Comparison of ENCODE assay signal across 1 cellular context in the genomic region with DNA sequence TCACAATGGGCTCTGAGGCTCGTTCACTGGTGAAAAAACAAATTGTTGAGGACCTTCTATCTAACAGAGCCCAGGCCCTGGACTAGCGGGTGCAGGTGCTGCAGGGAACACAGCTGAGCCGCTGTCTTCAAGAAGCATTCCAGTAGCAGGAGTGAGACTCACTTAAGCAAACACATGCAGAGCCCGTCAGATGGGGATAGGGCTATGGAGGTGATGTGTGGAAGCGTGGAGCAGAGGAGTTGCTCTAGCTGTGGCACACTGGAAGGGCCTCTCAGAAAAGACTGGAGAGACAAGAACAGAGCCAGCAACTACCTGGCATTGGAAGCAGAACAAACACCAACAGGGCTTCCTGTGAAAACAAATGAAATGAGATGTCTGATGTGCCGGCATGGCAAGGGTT.
TF ChIP-seq lines count a peak whose summit lies in the region.

No MANE protein-coding gene starts in this region.

TF ChIP-seq in H1, 55 proteins besides CTCF, POLR2A, EP300 and RAD21:
- TF ChIP-seq, protein P1, sequence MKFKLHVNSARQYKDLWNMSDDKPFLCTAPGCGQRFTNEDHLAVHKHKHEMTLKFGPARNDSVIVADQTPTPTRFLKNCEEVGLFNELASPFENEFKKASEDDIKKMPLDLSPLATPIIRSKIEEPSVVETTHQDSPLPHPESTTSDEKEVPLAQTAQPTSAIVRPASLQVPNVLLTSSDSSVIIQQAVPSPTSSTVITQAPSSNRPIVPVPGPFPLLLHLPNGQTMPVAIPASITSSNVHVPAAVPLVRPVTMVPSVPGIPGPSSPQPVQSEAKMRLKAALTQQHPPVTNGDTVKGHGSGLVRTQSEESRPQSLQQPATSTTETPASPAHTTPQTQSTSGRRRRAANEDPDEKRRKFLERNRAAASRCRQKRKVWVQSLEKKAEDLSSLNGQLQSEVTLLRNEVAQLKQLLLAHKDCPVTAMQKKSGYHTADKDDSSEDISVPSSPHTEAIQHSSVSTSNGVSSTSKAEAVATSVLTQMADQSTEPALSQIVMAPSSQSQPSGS (IDR thresholded peaks at IDR 0.05; ENCODE audit: low read length): no peak
- TF ChIP-seq, protein P2, sequence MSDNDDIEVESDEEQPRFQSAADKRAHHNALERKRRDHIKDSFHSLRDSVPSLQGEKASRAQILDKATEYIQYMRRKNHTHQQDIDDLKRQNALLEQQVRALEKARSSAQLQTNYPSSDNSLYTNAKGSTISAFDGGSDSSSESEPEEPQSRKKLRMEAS (IDR thresholded peaks at IDR 0.05): no peak
- TF ChIP-seq KDM1A (IDR thresholded peaks at IDR 0.05; ENCODE audit: borderline replicate concordance, low read length): no peak
- no peak for TF ChIP-seq EGR1 (IDR thresholded peaks at IDR 0.05; ENCODE audit: borderline replicate concordance, low read depth, low read length)
- TF ChIP-seq CREB1 (IDR thresholded peaks at IDR 0.05): no peak
- no peak for TF ChIP-seq SIX5 (IDR thresholded peaks at IDR 0.05; ENCODE audit: low read depth, low read length)
- TF ChIP-seq, protein P3, sequence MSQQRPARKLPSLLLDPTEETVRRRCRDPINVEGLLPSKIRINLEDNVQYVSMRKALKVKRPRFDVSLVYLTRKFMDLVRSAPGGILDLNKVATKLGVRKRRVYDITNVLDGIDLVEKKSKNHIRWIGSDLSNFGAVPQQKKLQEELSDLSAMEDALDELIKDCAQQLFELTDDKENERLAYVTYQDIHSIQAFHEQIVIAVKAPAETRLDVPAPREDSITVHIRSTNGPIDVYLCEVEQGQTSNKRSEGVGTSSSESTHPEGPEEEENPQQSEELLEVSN (IDR thresholded peaks at IDR 0.05): no peak
- no peak for TF ChIP-seq SP2 (IDR thresholded peaks at IDR 0.05; ENCODE audit: low read length)
- no peak for TF ChIP-seq CEBPB (IDR thresholded peaks at IDR 0.05; ENCODE audit: low read depth, low read length)
- no peak for TF ChIP-seq CTBP2 (IDR thresholded peaks at IDR 0.05; ENCODE audit: borderline replicate concordance, insufficient read depth, insufficient read length, low read length)
- TF ChIP-seq TAF7 (optimal IDR thresholded peaks at IDR 0.05; ENCODE audit: borderline replicate concordance, low read depth, low read length): no peak
- TF ChIP-seq BACH1 (IDR thresholded peaks at IDR 0.05; ENCODE audit: low read length): no peak
- TF ChIP-seq TAF1 (IDR thresholded peaks at IDR 0.05; ENCODE audit: low read depth, low read length): no peak
- TF ChIP-seq TBP (IDR thresholded peaks at IDR 0.05; ENCODE audit: low read depth, low read length): no peak
- no peak for TF ChIP-seq KDM5A (IDR thresholded peaks at IDR 0.05; ENCODE audit: low read length)
- no peak for TF ChIP-seq YY1 (IDR thresholded peaks at IDR 0.05; ENCODE audit: low read depth, low read length)
- TF ChIP-seq SIRT6 (IDR thresholded peaks at IDR 0.05; ENCODE audit: low read length): no peak
- TF ChIP-seq CHD1 (IDR thresholded peaks at IDR 0.05; ENCODE audit: low read depth, low read length): no peak
- TF ChIP-seq BRCA1 (IDR thresholded peaks at IDR 0.05; ENCODE audit: low read depth, low read length): no peak
- no peak for TF ChIP-seq MAFK (IDR thresholded peaks at IDR 0.05; ENCODE audit: low read depth, low read length)
